Comparison of ENCODE assay signal across 2 cellular contexts in genomic region chr20:14955396-14955795, GRCh38.
A peak's percentile ranks its signal among the peaks of the same experiment; 100 is the strongest.
TF ChIP-seq lines count a peak whose summit lies in the region.

No MANE protein-coding gene starts in this region.

TF ChIP-seq in GM23338, 12 proteins besides CTCF, POLR2A, EP300 and RAD21 (continued from another document):
- no peak for TF ChIP-seq REST (IDR thresholded peaks at IDR 0.05; ENCODE audit: unreplicated experiment)
- no peak for TF ChIP-seq ETS1 (IDR thresholded peaks at IDR 0.05)
- no peak for TF ChIP-seq ZNF462 (CRISPR knock-in tag; IDR thresholded peaks at IDR 0.05)
- TF ChIP-seq JUNB (IDR thresholded peaks at IDR 0.05; ENCODE audit: unreplicated experiment): no peak
- TF ChIP-seq STAT1 (IDR thresholded peaks at IDR 0.05; ENCODE audit: unreplicated experiment): no peak
- TF ChIP-seq EZH2 (IDR thresholded peaks at IDR 0.05; ENCODE audit: low read depth, unreplicated experiment): no peak
- TF ChIP-seq NANOG (IDR thresholded peaks at IDR 0.05; ENCODE audit: borderline replicate concordance): no peak
- no peak for TF ChIP-seq ZNF331 (CRISPR knock-in tag; IDR thresholded peaks at IDR 0.05; ENCODE audit: low read depth)
TF ChIP-seq in GM23338: peak in this region for 0.

TF ChIP-seq in HepG2, 621 proteins besides CTCF, POLR2A, EP300 and RAD21:
- TF ChIP-seq ARID4A (CRISPR knock-in tag; IDR thresholded peaks at IDR 0.05; ENCODE audit: borderline replicate concordance) (no peak), ZNF33A (CRISPR knock-in tag; IDR thresholded peaks at IDR 0.05; ENCODE audit: borderline replicate concordance) (0 out of 2 replicates have a peak, but pooled peaks have one; percentile 74), ZNF317 (CRISPR knock-in tag; IDR thresholded peaks at IDR 0.05) (no peak), ZNF841 (CRISPR knock-in tag; IDR thresholded peaks at IDR 0.05; ENCODE audit: borderline replicate concordance) (no peak), ZNF784 (CRISPR knock-in tag; IDR thresholded peaks at IDR 0.05; ENCODE audit: borderline replicate concordance) (no peak), ZNF333 (CRISPR knock-in tag; IDR thresholded peaks at IDR 0.05; ENCODE audit: borderline replicate concordance) (no peak), HMG20A (CRISPR knock-in tag; IDR thresholded peaks at IDR 0.05; ENCODE audit: borderline replicate concordance) (no peak), THAP8 (CRISPR knock-in tag; IDR thresholded peaks at IDR 0.05; ENCODE audit: borderline replicate concordance) (no peak), CHD4 (IDR thresholded peaks at IDR 0.05; ENCODE audit: borderline replicate concordance, low read length) (no peak), SIX1 (CRISPR knock-in tag; IDR thresholded peaks at IDR 0.05; ENCODE audit: borderline replicate concordance) (no peak), ZNF281 (CRISPR knock-in tag; IDR thresholded peaks at IDR 0.05; ENCODE audit: borderline replicate concordance) (peak; percentile 69), CERS6 (CRISPR knock-in tag; IDR thresholded peaks at IDR 0.05) (no peak), PITX1 (CRISPR knock-in tag; IDR thresholded peaks at IDR 0.05) (no peak), TFDP2 (CRISPR knock-in tag; IDR thresholded peaks at IDR 0.05) (no peak), UBTF (CRISPR knock-in tag; IDR thresholded peaks at IDR 0.05) (no peak), ZNF773 (CRISPR knock-in tag; IDR thresholded peaks at IDR 0.05; ENCODE audit: borderline replicate concordance) (no peak), ZBTB37 (CRISPR knock-in tag; IDR thresholded peaks at IDR 0.05) (no peak), MXD4 (CRISPR knock-in tag; IDR thresholded peaks at IDR 0.05) (no peak), SRY (CRISPR knock-in tag; IDR thresholded peaks at IDR 0.05) (no peak), ZNF660 (CRISPR knock-in tag; IDR thresholded peaks at IDR 0.05; ENCODE audit: borderline replicate concordance, low read depth) (no peak), ZSCAN9 (CRISPR knock-in tag; IDR thresholded peaks at IDR 0.05; ENCODE audit: borderline replicate concordance) (no peak), ZFP36 (IDR thresholded peaks at IDR 0.05; ENCODE audit: borderline replicate concordance, low read depth, low read length, partially characterized antibody) (peak; percentile 36), SMYD3 (CRISPR knock-in tag; IDR thresholded peaks at IDR 0.05) (no peak)
